Comparison of ENCODE assay signal across 9 cellular contexts in genomic region chr10:101397140-101397539, GRCh38. TPM values are rescaled to one million over a fixed set of nuclear protein-coding genes. Genes with fewer than 3 reads are reported as not detected.
A peak's percentile ranks its signal among the peaks of the same experiment; 100 is the strongest.
DNase-seq lines count a peak whose midpoint lies in the region; ATAC-seq lines count a peak whose summit lies in the region.
"Had no signal": no experiment of that assay in that cellular context is flagged by ENCODE, and none has a peak within 500 bp of the region (broad histone marks: within the 10 kb centered on the region; RNA-seq: fewer than 3 reads in every experiment).

No MANE protein-coding gene starts in this region.

- H2BK12ac ChIP-seq in mesenchymal stem cell (ENCODE audit: low read length in 2 of 2) = no peak overlapping the region

- no peak overlapping the region for H2BK120ac ChIP-seq in mesenchymal stem cell (ENCODE audit: low read depth, low read length)

- H3K4me3 ChIP-seq in mesenchymal stem cell (ENCODE audit: insufficient read depth in 1 of 2, low read depth in 1 of 2, low read length in 2 of 2) = no peak overlapping the region

- no peak overlapping the region for H3K9ac ChIP-seq in mesenchymal stem cell (ENCODE audit: low read length)

- no peak for ATAC-seq in GM19463 (IDR thresholded peaks at IDR 0.05; ENCODE audit: unreplicated experiment)

- H2BK5ac ChIP-seq in mesenchymal stem cell (ENCODE audit: low read depth, low read length, poor library complexity, severe bottlenecking) = no peak overlapping the region

- H3K23ac ChIP-seq in mesenchymal stem cell (ENCODE audit: low read length in 2 of 2) = no peak overlapping the region

- H3K4ac ChIP-seq in mesenchymal stem cell (ENCODE audit: low read depth in 1 of 2, low read length in 2 of 2) = no peak overlapping the region

- peaks cover 24% of the 10 kb centered on the region for H3K79me1 ChIP-seq in mesenchymal stem cell (replicated peaks; ENCODE audit: low read length, poor library complexity, severe bottlenecking)

- no peak overlapping the region for H3K14ac ChIP-seq in mesenchymal stem cell (ENCODE audit: low read length in 2 of 2)

- no peaks in the 10 kb centered on the region for H3K9me3 ChIP-seq in mesenchymal stem cell (ENCODE audit: control insufficient read depth, low read length)

- H4K8ac ChIP-seq in mesenchymal stem cell (ENCODE audit: low read length) = no peak overlapping the region

- H2AK5ac ChIP-seq in mesenchymal stem cell (ENCODE audit: low read length, severe bottlenecking) = no peak overlapping the region

- H3K18ac ChIP-seq in mesenchymal stem cell (ENCODE audit: low read depth in 1 of 2, low read length in 2 of 2) = no peak overlapping the region

- DNase-seq in NCI-H2081 (lab: John Stamatoyannopoulos, UW) = peak; percentile 26 to 49
- DNase-seq in NCI-H2081 treated with DMSO at 0.1 percent for 48 hours (lab: John Stamatoyannopoulos, UW) = no peak
- peak; percentile 9 for DNase-seq in HS-5 (ENCODE audit: low read depth)
- DNase-seq in amniotic stem cell (lab: John Stamatoyannopoulos, UW) = peak; percentile 25
- peak; percentile 88 for DNase-seq in mesenchymal stem cell
- DNase-seq in SHP77 treated with DMSO at 0.1 percent for 48 hours (lab: John Stamatoyannopoulos, UW) = no peak
- no peak for DNase-seq in NOMO-1 treated with DMSO at 0.1 percent for 48 hours (lab: John Stamatoyannopoulos, UW; ENCODE audit: unreplicated experiment)

- H3K4me2 ChIP-seq in mesenchymal stem cell (ENCODE audit: low read length, poor library complexity, severe bottlenecking) = no peak overlapping the region

- H3K27me3 ChIP-seq in mesenchymal stem cell (ENCODE audit: control insufficient read depth in 1 of 2, insufficient read depth in 1 of 2, low read length in 2 of 2) = no peaks in the 10 kb centered on the region

- no peaks in the 10 kb centered on the region for H3K4me1 ChIP-seq in mesenchymal stem cell (ENCODE audit: control insufficient read depth, insufficient read depth, low read depth, low read length)

- no peak overlapping the region for H2AFZ ChIP-seq in mesenchymal stem cell (ENCODE audit: low read depth, low read length)

- no peak overlapping the region for H2BK15ac ChIP-seq in mesenchymal stem cell (ENCODE audit: low read depth, poor library complexity, severe bottlenecking)

- H4K91ac ChIP-seq in mesenchymal stem cell (ENCODE audit: low read length) = no peak overlapping the region

- no peaks in the 10 kb centered on the region for H3K36me3 ChIP-seq in mesenchymal stem cell (ENCODE audit: control insufficient read depth in 1 of 2, insufficient read depth in 2 of 2, low read depth in 1 of 2, low read length in 2 of 2)

- H3K27ac ChIP-seq in mesenchymal stem cell (ENCODE audit: low read length, poor library complexity, severe bottlenecking) = no peak overlapping the region
- H3K27ac ChIP-seq: C4-2B had no signal

RNA-seq across cellular contexts. Expression of gene BTRC, which starts 43.2 kb away (rescaled TPM):
- 7.5 TPM for polyA plus RNA-seq in mesenchymal stem cell (2013, experiment 1 of 2)
- 7.7 TPM for polyA plus RNA-seq in mesenchymal stem cell (2013, experiment 2 of 2)

Comparison
In these comparisons a context has a peak if more than half of its experiments do, and no peak if none do; other contexts are left out.
1. DNase-seq: peak in NCI-H2081 (2 of 2), HS-5 (single experiment), amniotic stem cell (single experiment) and mesenchymal stem cell (single experiment); none in NCI-H2081 treated with DMSO at 0.1 percent for 48 hours (single experiment), SHP77 treated with DMSO at 0.1 percent for 48 hours (single experiment) and NOMO-1 treated with DMSO at 0.1 percent for 48 hours (single experiment).